11 cellular contexts compared by ENCODE assay signal in the genomic region with DNA sequence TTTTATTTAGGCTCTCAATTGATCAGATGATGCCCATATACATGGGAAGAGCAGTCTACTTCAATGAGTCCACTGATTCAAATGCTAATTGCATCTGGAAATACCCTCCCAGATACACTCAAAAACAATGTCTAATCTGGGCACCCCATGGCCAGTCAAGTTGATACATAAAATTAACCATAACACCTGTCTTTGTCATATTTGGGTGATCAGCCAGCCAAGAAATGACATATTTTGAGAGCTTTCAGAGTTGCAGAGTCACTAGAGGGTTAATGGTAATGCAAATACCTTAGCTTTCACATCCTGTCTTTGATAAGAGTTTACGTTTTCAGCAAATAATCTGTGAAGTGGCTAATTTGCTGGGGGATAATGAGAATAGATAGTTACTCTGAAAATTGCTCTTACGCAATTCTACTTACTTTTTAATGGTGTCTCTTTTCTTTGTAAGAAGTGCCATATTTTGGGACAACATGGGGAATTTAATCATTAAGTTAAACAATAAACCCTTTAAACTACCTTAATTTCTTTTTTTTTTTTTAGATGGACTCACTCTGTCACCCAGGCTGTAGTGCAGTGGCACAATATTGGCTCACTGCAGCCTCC. TPM values are rescaled to one million over a fixed set of nuclear protein-coding genes. Genes with fewer than 3 reads are reported as not detected.
DNase-seq lines count a peak whose midpoint lies in the region; ATAC-seq and TF ChIP-seq lines count a peak whose summit lies in the region.
"Had no signal": no experiment of that assay in that cellular context is flagged by ENCODE, and none has a peak within 500 bp of the region (broad histone marks: within the 10 kb centered on the region; RNA-seq: fewer than 3 reads in every experiment).

No MANE protein-coding gene starts in this region.

- peaks cover 4% of the 10 kb centered on the region for H3K9me3 Mint-ChIP-seq in memory B cell

- no peak for TF ChIP-seq POLR2A in transverse colon (IDR thresholded peaks at IDR 0.05)

- DNase-seq in memory B cell (ENCODE audit: low spot score in 2 of 2) (peak in 1 of 2 donors; percentile 5), transverse colon (no peak)
- no peak for DNase-seq in activated T-cell treated with anti-CD3 and anti-CD28 coated beads, Interleukin-2, amount 50 U/mL, for 1 hour
- DNase-seq in stimulated activated naive CD4-positive, alpha-beta T cell treated with Interleukin-2 at 50 U/mL for 16 hours (lab: John Stamatoyannopoulos, UW) = no peak

- H3K9me3 ChIP-seq in transverse colon = peaks cover 12 to 13% of the 10 kb centered on the region in 2 donors

- no peaks in the 10 kb centered on the region for H3K4me1 ChIP-seq in transverse colon

- H3K4me3 Mint-ChIP-seq in memory B cell = peak overlapping the region; percentile 56

- H3K27ac Mint-ChIP-seq in memory B cell = peak overlapping the region; percentile 75

- no peaks in the 10 kb centered on the region for H3K27me3 ChIP-seq in transverse colon

- peaks cover 6% of the 10 kb centered on the region for H3K36me3 Mint-ChIP-seq in memory B cell

- 44 to 55% methylated on average over 2 of the region's 2 CpGs for WGBS in transverse colon (ENCODE audit: low coverage in 1 of 2), 2 donors

- no peaks in the 10 kb centered on the region for H3K27me3 Mint-ChIP-seq in memory B cell

- TF ChIP-seq CTCF in transverse colon (IDR thresholded peaks at IDR 0.05) = no peak

- H3K27ac ChIP-seq in transverse colon = no peak overlapping the region
- H3K27ac ChIP-seq: epithelial cell of prostate had no signal

- in situ Hi-C loops in transverse colon (cut with MboI; ENCODE audit: low pct_ligation_motif_present in 1 of 4, low pct_unique_long_range_greater_than_20kb in 1 of 4, low sequenced_read_pairs in 3 of 4) = no loop called here

- ATAC-seq in GM18909 (IDR thresholded peaks at IDR 0.05; ENCODE audit: poor library complexity, unreplicated experiment) (peak; percentile 97), GM21717 (IDR thresholded peaks at IDR 0.05; ENCODE audit: unreplicated experiment) (peak; percentile 97), HG03159 (IDR thresholded peaks at IDR 0.05; ENCODE audit: unreplicated experiment) (peak; percentile 96), memory B cell (ENCODE audit: low read depth) (peak; percentile 88)
- ATAC-seq: Right ventricle myocardium inferior had no signal

- H3K4me1 Mint-ChIP-seq in memory B cell = peaks cover 20% of the 10 kb centered on the region

- no peak for TF ChIP-seq EP300 in transverse colon (IDR thresholded peaks at IDR 0.05; ENCODE audit: low read depth)

- no peak overlapping the region for H3K4me3 ChIP-seq in transverse colon

- H3K36me3 ChIP-seq in transverse colon = no peaks in the 10 kb centered on the region

- intact Hi-C loops in transverse colon (cut with DNase I; ENCODE audit: low total_unique reads) = no loop called here

RNA-seq across cellular contexts. Expression of gene CCDC195, which starts 49.1 kb away (rescaled TPM):
- not detected for total RNA-seq in transverse colon
- total RNA-seq: Daoy, Right ventricle myocardium inferior, temporal lobe had no signal
